Comparison of ENCODE assay signal across 21 cellular contexts in the genomic region with DNA sequence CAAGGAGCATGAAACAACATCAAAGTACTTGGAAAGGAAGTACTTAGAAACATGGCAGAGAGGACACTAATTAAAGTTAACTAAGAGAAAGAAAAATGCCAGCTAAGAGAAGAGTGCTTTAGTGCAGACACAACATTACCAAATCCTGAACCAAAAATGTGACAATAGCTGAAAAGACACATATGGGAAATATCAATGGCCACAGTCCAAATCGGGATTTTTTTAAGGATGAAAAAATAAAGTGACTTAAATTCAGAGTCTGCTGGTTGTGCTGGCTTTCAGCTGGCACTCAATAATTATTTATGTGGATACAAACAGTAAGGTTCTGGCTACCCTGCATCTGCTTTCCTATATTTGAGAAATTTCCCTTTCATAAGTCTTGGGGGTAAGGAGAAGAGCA.
"Had no signal": no experiment of that assay in that cellular context is flagged by ENCODE, and none has a peak within 500 bp of the region (broad histone marks: within the 10 kb centered on the region; RNA-seq: fewer than 3 reads in every experiment).

No MANE protein-coding gene starts in this region.

- H3K27ac Mint-ChIP-seq: activated naive CD4-positive, alpha-beta T cell treated with anti-CD3 and anti-CD28 coated beads, Interleukin-2, amount 10 ng/mL, durations not matched to agents 7 days and 5 days; activated naive CD8-positive, alpha-beta T cell treated with anti-CD3 and anti-CD28 coated beads, Interleukin-2, amount 50 U/mL, for 24 hours; nephron progenitor cell; progenitor cell of endocrine pancreas; stimulated activated naive CD8-positive, alpha-beta T cell treated with anti-CD3 and anti-CD28 coated beads, Interleukin-15, Interleukin-2, amounts not matched to agents 100 ng/mL and 50 ng/mL, for 24 hours; T-helper 17 cell had no signal

- H3K27ac ChIP-seq: brain microvascular endothelial cell, VCaP had no signal

- H3K36me3 Mint-ChIP-seq: activated naive CD4-positive, alpha-beta T cell treated with anti-CD3 and anti-CD28 coated beads, Interleukin-2, amount 10 ng/mL, durations not matched to agents 7 days and 5 days had no signal

- DNase-seq: activated CD4-positive, CD25-positive, alpha-beta regulatory T cell treated with anti-CD3 and anti-CD28 coated beads, Interleukin-2, amount 50 U/mL, for 72 hours; activated CD8-positive, alpha-beta memory T cell treated with anti-CD3 and anti-CD28 coated beads for 24 hours; activated CD8-positive, alpha-beta memory T cell treated with anti-CD3 and anti-CD28 coated beads, Interleukin-2, amount 50 U/mL, for 48 hours; activated effector memory CD4-positive, alpha-beta T cell treated with Interleukin-2 at 50 U/mL for 16 hours; activated naive CD4-positive, alpha-beta T cell treated with anti-CD3 and anti-CD28 coated beads, Interleukin-2, amount 10 ng/mL, durations not matched to agents 7 days and 5 days; activated naive CD8-positive, alpha-beta T cell treated with anti-CD3 and anti-CD28 coated beads, Interleukin-2, amount 50 U/mL, for 24 hours; activated T-cell treated with anti-CD3 and anti-CD28 coated beads, Interleukin-2, amount 50 U/mL, for 48 hours; aorta; brain microvascular endothelial cell; hypothalamus; islet precursor cell; left colon; midbrain; nephron progenitor cell; stimulated activated CD4-positive, alpha-beta T cell treated with anti-CD3 and anti-CD28 coated beads, Interleukin-2, amount 100 ng/mL, for 24 hours; T-helper 17 cell; trophoblast cell had no signal

- H3K36me3 ChIP-seq: brain microvascular endothelial cell had no signal

- H3K9me3 Mint-ChIP-seq: activated naive CD4-positive, alpha-beta T cell treated with anti-CD3 and anti-CD28 coated beads, Interleukin-2, amount 10 ng/mL, durations not matched to agents 7 days and 5 days; activated naive CD8-positive, alpha-beta T cell treated with anti-CD3 and anti-CD28 coated beads, Interleukin-2, amount 50 U/mL, for 24 hours; nephron progenitor cell; stimulated activated naive CD8-positive, alpha-beta T cell treated with anti-CD3 and anti-CD28 coated beads, Interleukin-15, Interleukin-2, amounts not matched to agents 100 ng/mL and 50 ng/mL, for 24 hours had no signal

- H3K4me3 Mint-ChIP-seq: activated naive CD4-positive, alpha-beta T cell treated with anti-CD3 and anti-CD28 coated beads, Interleukin-2, amount 10 ng/mL, durations not matched to agents 7 days and 5 days; activated naive CD8-positive, alpha-beta T cell treated with anti-CD3 and anti-CD28 coated beads, Interleukin-2, amount 50 U/mL, for 24 hours; nephron progenitor cell; stimulated activated naive CD8-positive, alpha-beta T cell treated with anti-CD3 and anti-CD28 coated beads, Interleukin-15, Interleukin-2, amounts not matched to agents 100 ng/mL and 50 ng/mL, for 24 hours; T-helper 17 cell had no signal

- H3K27me3 ChIP-seq: brain microvascular endothelial cell had no signal

- ATAC-seq: activated naive CD8-positive, alpha-beta T cell treated with anti-CD3 and anti-CD28 coated beads, Interleukin-2, amount 50 U/mL, for 24 hours; T-helper 17 cell had no signal

- H3K27me3 Mint-ChIP-seq: activated naive CD8-positive, alpha-beta T cell treated with anti-CD3 and anti-CD28 coated beads, Interleukin-2, amount 50 U/mL, for 24 hours; progenitor cell of endocrine pancreas; stimulated activated naive CD8-positive, alpha-beta T cell treated with anti-CD3 and anti-CD28 coated beads, Interleukin-15, Interleukin-2, amounts not matched to agents 100 ng/mL and 50 ng/mL, for 24 hours; T-helper 17 cell had no signal

- H3K4me3 ChIP-seq: lung had no signal
